Comparison of ENCODE assay signal across 18 cellular contexts in the genomic region with DNA sequence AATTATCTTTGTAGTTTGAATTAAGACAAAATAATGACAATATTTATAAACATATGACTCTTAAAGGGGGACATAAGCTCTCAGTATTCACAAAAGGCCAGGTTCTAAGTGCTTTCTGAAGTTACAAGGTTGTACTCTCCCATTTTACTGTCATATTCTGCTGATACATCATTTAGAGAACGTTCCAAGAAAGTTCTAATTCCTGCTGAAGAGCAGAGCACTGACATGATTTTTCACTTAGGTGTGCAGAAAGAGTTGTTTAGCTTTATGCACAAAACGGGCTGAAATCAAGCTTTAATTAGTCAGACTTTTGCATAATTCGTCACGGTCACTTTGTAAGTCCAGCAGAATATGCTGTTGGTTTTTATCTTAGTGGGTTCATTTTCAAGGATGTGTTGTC. TPM values are rescaled to one million over a fixed set of nuclear protein-coding genes. Genes with fewer than 3 reads are reported as not detected.
DNase-seq lines count a peak whose midpoint lies in the region; ATAC-seq, FAIRE-seq and TF ChIP-seq lines count a peak whose summit lies in the region.
"Had no signal": no experiment of that assay in that cellular context is flagged by ENCODE, and none has a peak within 500 bp of the region (broad histone marks: within the 10 kb centered on the region; RNA-seq: fewer than 3 reads in every experiment).

No MANE protein-coding gene starts in this region.

- H3K36me3 ChIP-seq in parathyroid adenoma (ENCODE audit: control insufficient read depth, insufficient read depth, low read length): no peaks in the 10 kb centered on the region

- in situ Hi-C loops in G401 (cut with HindIII; ENCODE audit: low sequenced_read_pairs): no loop called here

- no peak for DNase-seq in A549 (ENCODE audit: low read depth in 1 of 2, low spot score in 1 of 2)
- peak; percentile 7 for DNase-seq in G401 (ENCODE audit: low spot score)
- peak; percentile 67 for DNase-seq in RPMI8226
- no peak for DNase-seq in amniotic stem cell (lab: John Stamatoyannopoulos, UW)
- DNase-seq in activated CD4-positive, alpha-beta T cell treated with anti-CD3 and anti-CD28 coated beads, Interleukin-2, amount 50 U/mL, for 48 hours: no peak
- DNase-seq: 8988T; CD4-positive, alpha-beta memory T cell; COR-L47; DMS153; DND-41; GDM1; H9 had no signal

- no peak for TF ChIP-seq POLR2A in A549 (IDR thresholded peaks at IDR 0.05; ENCODE audit: low read length)

- CTCF ChIA-PET in A549 (lab: Yijun Ruan, JAX): interaction anchor here (0.6 to 1.5 kb wide), 4 partner anchors 20 to 513 kb away, joined by 3 to 4 read pairs (median 3); no protein-coding TSS in a partner anchor

- H3K27me3 ChIP-seq in parathyroid adenoma (ENCODE audit: control insufficient read depth, insufficient read depth, low read length): no peaks in the 10 kb centered on the region

- no peaks in the 10 kb centered on the region for H3K9me3 ChIP-seq in A549
- H3K9me3 ChIP-seq in parathyroid adenoma (ENCODE audit: control insufficient read depth, low read length): no peaks in the 10 kb centered on the region

- ATAC-seq in A549 (no peak), HG03108 (IDR thresholded peaks at IDR 0.05; ENCODE audit: unreplicated experiment) (no peak)
- ATAC-seq: GM12878, HCT116 had no signal

- H3K9ac ChIP-seq in parathyroid adenoma: no peak overlapping the region

- no peak for TF ChIP-seq RAD21 in A549 (conservative IDR thresholded peaks at IDR 0.05 in 1 of 2, IDR thresholded peaks at IDR 0.05 in 1 of 2)

- peaks cover 18% of the 10 kb centered on the region for H3K79me2 ChIP-seq in parathyroid adenoma

- POLR2A ChIA-PET in A549 (lab: Yijun Ruan, JAX): interaction anchor here (0.6 to 0.7 kb wide), 2 partner anchors 294 to 295 kb away, joined by 3 read pairs; no protein-coding TSS in a partner anchor

- TF ChIP-seq EP300 in A549 (IDR thresholded peaks at IDR 0.05): no peak

- no peak overlapping the region for H3K27ac ChIP-seq in A549
- H3K27ac ChIP-seq in parathyroid adenoma: peak overlapping the region; percentile 58

- FAIRE-seq in A549 (lab: Jason Lieb, UNC): no peak
- FAIRE-seq: GM12878, GM19239 had no signal

- H3K4me2 ChIP-seq in A549 (no peak overlapping the region), parathyroid adenoma (ENCODE audit: low read length) (peak overlapping the region; percentile 25)
- H3K4me2 ChIP-seq: GM23338 had no signal

- H3K4me1 ChIP-seq in A549 (peaks cover 6% of the 10 kb centered on the region; the same call in 2 of the 3 replicates), parathyroid adenoma (peaks cover 46% of the 10 kb centered on the region)

- TF ChIP-seq CTCF in A549 (IDR thresholded peaks at IDR 0.05): no peak
- no peak for TF ChIP-seq CTCF in parathyroid adenoma (IDR thresholded peaks at IDR 0.05)

- WGBS in A549 (ENCODE audit: missing lambda C conversion rate): 45% methylated on average over 4 of the region's 4 CpGs

- no peak overlapping the region for H2AFZ ChIP-seq in parathyroid adenoma
- H2AFZ ChIP-seq: GM23338 had no signal

- no peak overlapping the region for H3K4me3 ChIP-seq in A549
- H3K4me3 ChIP-seq in parathyroid adenoma (ENCODE audit: low read depth, low read length): peak overlapping the region; percentile 17
- H3K4me3 ChIP-seq: GM12878, GM23338 had no signal

TF ChIP-seq in A549, 52 proteins besides CTCF, POLR2A, EP300 and RAD21:
- no peak for TF ChIP-seq FOSB (CRISPR knock-in tag; IDR thresholded peaks at IDR 0.05)
- TF ChIP-seq MAFK (IDR thresholded peaks at IDR 0.05; ENCODE audit: partially characterized antibody): peak; percentile 69
- no peak for TF ChIP-seq ESRRA (IDR thresholded peaks at IDR 0.05; ENCODE audit: borderline replicate concordance, low read length)
- TF ChIP-seq SMC3 (IDR thresholded peaks at IDR 0.05): no peak
- TF ChIP-seq FOXS1 (CRISPR knock-in tag; IDR thresholded peaks at IDR 0.05): no peak

RNA-seq across cellular contexts. Expression of a gene that starts 37.3 kb away (rescaled TPM):
- polyA plus RNA-seq in A549 (2011; rRNA removed) (6.1 and 6.7 TPM in 2 replicates), A549 (2017; fragmentation: RNase III; extraction: RNeasy Plus Mini Kit Qiagen cat#74134 plus additional on column Dnase treatment) (7.8 to 9.3 TPM (median 9.1 TPM) in 3 replicates)
- polyA plus RNA-seq in A549 (2012; cell fraction: cytosol; rRNA removed): 3.2 and 4.4 TPM in 2 replicates
- polyA plus RNA-seq in A549 (2012; cell fraction: nucleus; rRNA removed): 1.5 and 3.7 TPM in 2 replicates
- polyA minus RNA-seq in A549 (2011; rRNA and poly(A)+ RNA removed): 5.4 and 5.7 TPM in 2 replicates
- 2.7 and 7.7 TPM in 2 replicates for total RNA-seq in G401 (2014; rRNA removed; shearing (Covaris generic))

Comparison
In these comparisons a context has a peak if more than half of its experiments do, and no peak if none do; other contexts are left out.
1. DNase-seq: peak in G401 (single experiment) and RPMI8226 (single experiment); none in A549 (0 of 2), amniotic stem cell (single experiment) and activated CD4-positive, alpha-beta T cell treated with anti-CD3 and anti-CD28 coated beads, Interleukin-2, amount 50 U/mL, for 48 hours (0 of 2).